28 cellular contexts compared by ENCODE assay signal in the genomic region with DNA sequence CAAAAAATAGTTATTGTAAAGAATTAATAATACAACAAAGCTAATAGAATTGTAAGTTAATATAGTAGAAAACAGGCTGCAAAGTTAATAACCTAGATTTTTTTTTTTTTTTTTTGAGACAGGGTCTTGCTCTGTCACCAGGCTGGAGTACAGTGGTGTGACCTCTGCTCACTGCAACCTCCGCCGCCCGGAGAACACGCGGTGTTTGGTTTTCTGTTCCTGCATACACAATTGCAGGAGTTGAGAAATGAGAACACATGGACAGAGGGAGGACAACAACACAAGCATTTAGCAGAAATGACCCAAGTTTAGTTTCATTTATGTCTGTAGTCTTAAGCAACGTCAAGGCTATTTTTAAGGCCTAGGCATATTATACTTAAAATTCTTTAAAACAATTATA.
"Had no signal": no experiment of that assay in that cellular context is flagged by ENCODE, and none has a peak within 500 bp of the region (broad histone marks: within the 10 kb centered on the region; RNA-seq: fewer than 3 reads in every experiment).

No MANE protein-coding gene starts in this region.

- H3K4me3 ChIP-seq: stomach, suprapubic skin, testis, thoracic aorta, thyroid gland, tibial artery, tibial nerve, transverse colon, upper lobe of left lung, upper lobe of right lung, uterus, vagina had no signal

- H3K27me3 ChIP-seq: stomach, suprapubic skin, testis, thyroid gland, tibial artery, tibial nerve, transverse colon, upper lobe of left lung, upper lobe of right lung, uterus, vagina had no signal

- H3K9me3 Mint-ChIP-seq: type B pancreatic cell had no signal

- DNase-seq: stimulated activated CD4-positive, alpha-beta T cell treated with anti-CD3 and anti-CD28 coated beads, Interleukin-2, amount 100 ng/mL, for 48 hours; stimulated activated CD4-positive, alpha-beta T cell treated with anti-CD3 and anti-CD28 coated beads, Interleukin-4, amount 100 ng/mL, for 1 hour; stimulated activated CD4-positive, alpha-beta T cell treated with anti-CD3 and anti-CD28 coated beads, Interleukin-4, amount 100 ng/mL, for 24 hours; stimulated activated CD4-positive, alpha-beta T cell treated with anti-CD3 and anti-CD28 coated beads, Interleukin-4, amount 100 ng/mL, for 4 hours; stimulated activated CD8-positive, alpha-beta memory T cell treated with anti-CD3 and anti-CD28 coated beads, Interleukin-4, amount 100 ng/mL, for 48 hours; stimulated activated naive B cell treated with anti-CD40 and anti-IgM and Interleukin-4, amounts not matched to agents 10 μg/mL and 1 μg/mL and 100 μg/mL, for 72 hours; stimulated activated naive CD4-positive, alpha-beta T cell; stimulated activated naive CD4-positive, alpha-beta T cell treated with Interleukin-2 at 50 U/mL for 16 hours; stimulated activated naive CD8-positive, alpha-beta T cell treated with anti-CD3 and anti-CD28 coated beads, Interleukin-15, amount 100 ng/mL, for 72 hours; stimulated activated naive CD8-positive, alpha-beta T cell treated with anti-CD3 and anti-CD28 coated beads, Interleukin-15, Interleukin-2, amounts not matched to agents 100 U/mL and 50 U/mL, for 24 hours; stomach; substantia nigra; testis; thyroid gland; tibial artery; transverse colon; trophoblast cell; upper lobe of left lung; upper lobe of right lung; uterus had no signal

- H3K4me1 Mint-ChIP-seq: stimulated activated effector memory CD8-positive, alpha-beta T cell treated with anti-CD3 and anti-CD28 coated beads, Interleukin-12 subunit alpha, Interleukin-12 subunit beta, amount 100 ng/mL, for 72 hours; stimulated activated naive B cell treated with anti-CD40 and anti-IgM and Interleukin-4, amounts not matched to agents 10 μg/mL and 1 μg/mL and 100 μg/mL, for 72 hours; stimulated activated naive CD8-positive, alpha-beta T cell treated with anti-CD3 and anti-CD28 coated beads, Interleukin-15, amount 100 ng/mL, for 72 hours had no signal

- ATAC-seq: stimulated activated effector memory CD8-positive, alpha-beta T cell treated with anti-CD3 and anti-CD28 coated beads, Interleukin-12 subunit alpha, Interleukin-12 subunit beta, amount 100 ng/mL, for 72 hours; stimulated activated naive B cell treated with anti-CD40 and anti-IgM and Interleukin-4, amounts not matched to agents 10 μg/mL and 1 μg/mL and 100 μg/mL, for 72 hours; stimulated activated naive CD8-positive, alpha-beta T cell treated with anti-CD3 and anti-CD28 coated beads, Interleukin-15, amount 100 ng/mL, for 72 hours; stimulated activated naive CD8-positive, alpha-beta T cell treated with anti-CD3 and anti-CD28 coated beads, Interleukin-15, Interleukin-2, amounts not matched to agents 100 U/mL and 50 U/mL, for 24 hours; upper lobe of right lung had no signal

- H3K27me3 Mint-ChIP-seq: stimulated activated naive B cell treated with anti-CD40 and anti-IgM and Interleukin-4, amounts not matched to agents 10 μg/mL and 1 μg/mL and 100 μg/mL, for 72 hours; stimulated activated naive CD8-positive, alpha-beta T cell treated with anti-CD3 and anti-CD28 coated beads, Interleukin-15, amount 100 ng/mL, for 72 hours; stimulated activated naive CD8-positive, alpha-beta T cell treated with anti-CD3 and anti-CD28 coated beads, Interleukin-15, Interleukin-2, amounts not matched to agents 100 ng/mL and 50 ng/mL, for 24 hours; type B pancreatic cell had no signal

- H3K36me3 ChIP-seq: stomach, suprapubic skin, thoracic aorta, thyroid gland, tibial artery, tibial nerve, transverse colon, upper lobe of left lung, upper lobe of right lung, uterus, vagina had no signal

- FAIRE-seq: urothelium cell line had no signal

- H3K36me3 Mint-ChIP-seq: stimulated activated effector memory CD8-positive, alpha-beta T cell treated with anti-CD3 and anti-CD28 coated beads, Interleukin-12 subunit alpha, Interleukin-12 subunit beta, amount 100 ng/mL, for 72 hours; stimulated activated naive B cell treated with anti-CD40 and anti-IgM and Interleukin-4, amounts not matched to agents 10 μg/mL and 1 μg/mL and 100 μg/mL, for 72 hours; type B pancreatic cell had no signal

- H3K27ac Mint-ChIP-seq: stimulated activated effector memory CD8-positive, alpha-beta T cell treated with anti-CD3 and anti-CD28 coated beads, Interleukin-12 subunit alpha, Interleukin-12 subunit beta, amount 100 ng/mL, for 72 hours; stimulated activated naive B cell treated with anti-CD40 and anti-IgM and Interleukin-4, amounts not matched to agents 10 μg/mL and 1 μg/mL and 100 μg/mL, for 72 hours; stimulated activated naive CD8-positive, alpha-beta T cell treated with anti-CD3 and anti-CD28 coated beads, Interleukin-15, amount 100 ng/mL, for 72 hours; stimulated activated naive CD8-positive, alpha-beta T cell treated with anti-CD3 and anti-CD28 coated beads, Interleukin-15, Interleukin-2, amounts not matched to agents 100 ng/mL and 50 ng/mL, for 24 hours; type B pancreatic cell had no signal

- H3K27ac ChIP-seq: stomach, suprapubic skin, testis, thoracic aorta, thyroid gland, tibial artery, tibial nerve, transverse colon, upper lobe of left lung, upper lobe of right lung, uterus, vagina had no signal

- H3K9me3 ChIP-seq: stomach, suprapubic skin, testis, thoracic aorta, thyroid gland, tibial artery, transverse colon, upper lobe of left lung, upper lobe of right lung, uterus, vagina had no signal

- H3K4me1 ChIP-seq: stomach, suprapubic skin, testis, thyroid gland, tibial artery, tibial nerve, transverse colon, upper lobe of left lung, upper lobe of right lung, uterus, vagina had no signal

- H3K4me3 Mint-ChIP-seq: stimulated activated effector memory CD8-positive, alpha-beta T cell treated with anti-CD3 and anti-CD28 coated beads, Interleukin-12 subunit alpha, Interleukin-12 subunit beta, amount 100 ng/mL, for 72 hours; stimulated activated naive B cell treated with anti-CD40 and anti-IgM and Interleukin-4, amounts not matched to agents 10 μg/mL and 1 μg/mL and 100 μg/mL, for 72 hours; stimulated activated naive CD8-positive, alpha-beta T cell treated with anti-CD3 and anti-CD28 coated beads, Interleukin-15, amount 100 ng/mL, for 72 hours; stimulated activated naive CD8-positive, alpha-beta T cell treated with anti-CD3 and anti-CD28 coated beads, Interleukin-15, Interleukin-2, amounts not matched to agents 100 ng/mL and 50 ng/mL, for 24 hours; type B pancreatic cell had no signal
